Comparison of ENCODE assay signal across 1 cellular context in the genomic region with DNA sequence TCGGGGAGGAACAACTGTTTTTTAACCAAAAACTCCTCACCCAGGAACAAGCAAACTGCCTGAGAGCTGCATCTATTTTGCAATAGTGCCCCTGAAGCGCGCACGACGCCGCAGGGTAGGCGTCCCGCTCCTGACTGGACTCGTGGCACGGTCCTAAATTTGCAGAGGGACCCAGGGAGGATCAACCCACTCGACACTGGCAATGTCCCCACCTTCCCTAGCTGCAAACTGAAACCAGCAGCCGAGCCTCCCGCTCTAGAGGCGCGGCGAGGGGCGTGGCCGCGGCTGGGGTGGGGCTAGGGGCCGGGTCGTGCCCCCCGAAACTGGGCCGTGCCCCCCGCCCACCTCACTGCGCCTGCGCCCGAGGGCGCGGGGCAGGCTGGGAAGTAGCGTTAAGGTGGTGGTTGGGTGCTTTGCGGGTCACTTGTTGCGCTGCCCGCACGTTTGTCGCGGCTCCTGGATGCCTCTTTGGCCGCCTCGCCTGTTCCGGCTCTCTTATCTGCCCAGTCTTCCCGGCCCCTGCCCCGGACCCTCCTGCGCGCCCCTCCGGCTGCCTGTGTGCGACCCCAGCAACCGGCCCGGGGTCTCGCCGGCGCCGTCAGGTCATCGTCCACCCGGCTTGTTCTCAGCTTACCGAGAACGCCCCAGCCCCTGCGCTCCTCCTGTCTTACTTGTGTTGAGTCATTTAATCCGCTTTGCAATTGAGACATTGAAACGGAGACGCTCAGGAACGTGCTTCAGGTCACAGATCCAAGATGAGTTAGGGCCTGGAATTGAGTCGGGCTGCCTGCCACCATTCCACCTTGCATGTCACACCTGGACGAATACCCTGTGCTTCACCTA.
TF ChIP-seq lines count a peak whose summit lies in the region.

No MANE protein-coding gene starts in this region.

TF ChIP-seq in HepG2, 621 proteins besides CTCF, POLR2A, EP300 and RAD21 (continued from another document and continues in another):
- TF ChIP-seq, protein P1, sequence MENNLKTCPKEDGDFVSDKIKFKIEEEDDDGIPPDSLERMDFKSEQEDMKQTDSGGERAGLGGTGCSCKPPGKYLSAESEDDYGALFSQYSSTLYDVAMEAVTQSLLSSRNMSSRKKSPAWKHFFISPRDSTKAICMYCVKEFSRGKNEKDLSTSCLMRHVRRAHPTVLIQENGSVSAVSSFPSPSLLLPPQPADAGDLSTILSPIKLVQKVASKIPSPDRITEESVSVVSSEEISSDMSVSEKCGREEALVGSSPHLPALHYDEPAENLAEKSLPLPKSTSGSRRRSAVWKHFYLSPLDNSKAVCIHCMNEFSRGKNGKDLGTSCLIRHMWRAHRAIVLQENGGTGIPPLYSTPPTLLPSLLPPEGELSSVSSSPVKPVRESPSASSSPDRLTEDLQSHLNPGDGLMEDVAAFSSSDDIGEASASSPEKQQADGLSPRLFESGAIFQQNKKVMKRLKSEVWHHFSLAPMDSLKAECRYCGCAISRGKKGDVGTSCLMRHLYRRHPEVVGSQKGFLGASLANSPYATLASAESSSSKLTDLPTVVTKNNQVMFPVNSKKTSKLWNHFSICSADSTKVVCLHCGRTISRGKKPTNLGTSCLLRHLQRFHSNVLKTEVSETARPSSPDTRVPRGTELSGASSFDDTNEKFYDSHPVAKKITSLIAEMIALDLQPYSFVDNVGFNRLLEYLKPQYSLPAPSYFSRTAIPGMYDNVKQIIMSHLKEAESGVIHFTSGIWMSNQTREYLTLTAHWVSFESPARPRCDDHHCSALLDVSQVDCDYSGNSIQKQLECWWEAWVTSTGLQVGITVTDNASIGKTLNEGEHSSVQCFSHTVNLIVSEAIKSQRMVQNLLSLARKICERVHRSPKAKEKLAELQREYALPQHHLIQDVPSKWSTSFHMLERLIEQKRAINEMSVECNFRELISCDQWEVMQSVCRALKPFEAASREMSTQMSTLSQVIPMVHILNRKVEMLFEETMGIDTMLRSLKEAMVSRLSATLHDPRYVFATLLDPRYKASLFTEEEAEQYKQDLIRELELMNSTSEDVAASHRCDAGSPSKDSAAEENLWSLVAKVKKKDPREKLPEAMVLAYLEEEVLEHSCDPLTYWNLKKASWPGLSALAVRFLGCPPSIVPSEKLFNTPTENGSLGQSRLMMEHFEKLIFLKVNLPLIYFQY (CRISPR knock-in tag; IDR thresholded peaks at IDR 0.05; ENCODE audit: borderline replicate concordance): 0 out of 2 replicates have a peak, but pooled peaks have one; percentile 43
- TF ChIP-seq ZNF616 (CRISPR knock-in tag; IDR thresholded peaks at IDR 0.05; ENCODE audit: low read depth) (no peak), NFIC (IDR thresholded peaks at IDR 0.05; ENCODE audit: low read length) (no peak), RBM22 (optimal IDR thresholded peaks at IDR 0.05; ENCODE audit: low read length) (no peak), HCFC1 (IDR thresholded peaks at IDR 0.05; ENCODE audit: low read depth, low read length) (no peak), CHCHD3 (CRISPR knock-in tag; IDR thresholded peaks at IDR 0.05) (no peak), ZNF263 (CRISPR knock-in tag; IDR thresholded peaks at IDR 0.05) (peak; percentile 38; the same call in 1 of the 2 replicates), ZNF629 (CRISPR knock-in tag; conservative IDR thresholded peaks at IDR 0.05) (no peak), KAT2B (IDR thresholded peaks at IDR 0.05; ENCODE audit: borderline replicate concordance, low read depth, low read length) (no peak), ZSCAN25 (CRISPR knock-in tag; IDR thresholded peaks at IDR 0.05) (no peak), ZNF782 (CRISPR knock-in tag; IDR thresholded peaks at IDR 0.05; ENCODE audit: borderline replicate concordance) (peak; percentile 83), RFX1 (IDR thresholded peaks at IDR 0.05) (no peak), WIZ (CRISPR knock-in tag; IDR thresholded peaks at IDR 0.05) (no peak), XRCC5 (optimal IDR thresholded peaks at IDR 0.05; ENCODE audit: low read length) (peak; percentile 25), ZNF230 (CRISPR knock-in tag; IDR thresholded peaks at IDR 0.05) (no peak; the same call in 1 of the 2 replicates), ZNF207 (IDR thresholded peaks at IDR 0.05; ENCODE audit: borderline replicate concordance) (no peak), ARID2 (CRISPR knock-in tag; IDR thresholded peaks at IDR 0.05; ENCODE audit: borderline replicate concordance) (no peak), PITX1 (CRISPR knock-in tag; IDR thresholded peaks at IDR 0.05) (no peak), ZNF30 (CRISPR knock-in tag; IDR thresholded peaks at IDR 0.05) (no peak), HMGA1 (CRISPR knock-in tag; conservative IDR thresholded peaks at IDR 0.05) (no peak), RELA (CRISPR knock-in tag; IDR thresholded peaks at IDR 0.05) (no peak; the same call in 1 of the 2 replicates), RFX3 (CRISPR knock-in tag; IDR thresholded peaks at IDR 0.05) (no peak), ISX (CRISPR knock-in tag; conservative IDR thresholded peaks at IDR 0.05) (no peak), ZNF256 (CRISPR knock-in tag; conservative IDR thresholded peaks at IDR 0.05) (no peak; the same call in 1 of the 2 replicates), ZNF317 (CRISPR knock-in tag; IDR thresholded peaks at IDR 0.05) (peak; percentile 48; the same call in 1 of the 2 replicates), SIN3B (IDR thresholded peaks at IDR 0.05; ENCODE audit: low read length) (no peak), KAT7 (CRISPR knock-in tag; IDR thresholded peaks at IDR 0.05; ENCODE audit: borderline replicate concordance) (peak; percentile 84; the same call in 1 of the 2 replicates), MXD4 (CRISPR knock-in tag; IDR thresholded peaks at IDR 0.05) (0 out of 2 replicates have a peak, but pooled peaks have one; percentile 50), PHF20 (CRISPR knock-in tag; IDR thresholded peaks at IDR 0.05) (peak; percentile 64; the same call in 1 of the 2 replicates), ZNF501 (CRISPR knock-in tag; IDR thresholded peaks at IDR 0.05) (0 out of 2 replicates have a peak, but pooled peaks have one; percentile 50), HOXA7 (CRISPR knock-in tag; IDR thresholded peaks at IDR 0.05) (no peak), SAFB2 (CRISPR knock-in tag; IDR thresholded peaks at IDR 0.05; ENCODE audit: borderline replicate concordance, low read depth) (no peak), DNMT3B (CRISPR knock-in tag; conservative IDR thresholded peaks at IDR 0.05) (no peak), FOXA1 (IDR thresholded peaks at IDR 0.05) (no peak), FOXA1 (CRISPR knock-in tag; IDR thresholded peaks at IDR 0.05) (0 out of 2 replicates have a peak, but pooled peaks have one; percentile 5), NKX3-1 (CRISPR knock-in tag; IDR thresholded peaks at IDR 0.05) (no peak), ZMYM3 (CRISPR knock-in tag; IDR thresholded peaks at IDR 0.05) (no peak), ZNF746 (CRISPR knock-in tag; IDR thresholded peaks at IDR 0.05) (no peak; the same call in 1 of the 2 replicates), PCBP2 (optimal IDR thresholded peaks at IDR 0.05; ENCODE audit: low read depth, low read length, poor library complexity, severe bottlenecking) (no peak), ZNF496 (CRISPR knock-in tag; IDR thresholded peaks at IDR 0.05; ENCODE audit: insufficient replicate concordance) (no peak), ZFP36L1 (CRISPR knock-in tag; IDR thresholded peaks at IDR 0.05) (no peak), HOXD1 (CRISPR knock-in tag; IDR thresholded peaks at IDR 0.05) (peak; percentile 39; the same call in 1 of the 2 replicates), SAP130 (CRISPR knock-in tag; IDR thresholded peaks at IDR 0.05; ENCODE audit: low read depth) (peak; percentile 65), PHF21A (CRISPR knock-in tag; IDR thresholded peaks at IDR 0.05) (no peak), ZNF670 (CRISPR knock-in tag; IDR thresholded peaks at IDR 0.05; ENCODE audit: borderline replicate concordance) (no peak), MED8 (CRISPR knock-in tag; IDR thresholded peaks at IDR 0.05; ENCODE audit: insufficient replicate concordance) (no peak), ZKSCAN1 (IDR thresholded peaks at IDR 0.05; ENCODE audit: low read length) (no peak)
- TF ChIP-seq, protein P2, sequence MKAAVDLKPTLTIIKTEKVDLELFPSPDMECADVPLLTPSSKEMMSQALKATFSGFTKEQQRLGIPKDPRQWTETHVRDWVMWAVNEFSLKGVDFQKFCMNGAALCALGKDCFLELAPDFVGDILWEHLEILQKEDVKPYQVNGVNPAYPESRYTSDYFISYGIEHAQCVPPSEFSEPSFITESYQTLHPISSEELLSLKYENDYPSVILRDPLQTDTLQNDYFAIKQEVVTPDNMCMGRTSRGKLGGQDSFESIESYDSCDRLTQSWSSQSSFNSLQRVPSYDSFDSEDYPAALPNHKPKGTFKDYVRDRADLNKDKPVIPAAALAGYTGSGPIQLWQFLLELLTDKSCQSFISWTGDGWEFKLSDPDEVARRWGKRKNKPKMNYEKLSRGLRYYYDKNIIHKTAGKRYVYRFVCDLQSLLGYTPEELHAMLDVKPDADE (CRISPR knock-in tag; IDR thresholded peaks at IDR 0.05): no peak
- TF ChIP-seq, protein P3, sequence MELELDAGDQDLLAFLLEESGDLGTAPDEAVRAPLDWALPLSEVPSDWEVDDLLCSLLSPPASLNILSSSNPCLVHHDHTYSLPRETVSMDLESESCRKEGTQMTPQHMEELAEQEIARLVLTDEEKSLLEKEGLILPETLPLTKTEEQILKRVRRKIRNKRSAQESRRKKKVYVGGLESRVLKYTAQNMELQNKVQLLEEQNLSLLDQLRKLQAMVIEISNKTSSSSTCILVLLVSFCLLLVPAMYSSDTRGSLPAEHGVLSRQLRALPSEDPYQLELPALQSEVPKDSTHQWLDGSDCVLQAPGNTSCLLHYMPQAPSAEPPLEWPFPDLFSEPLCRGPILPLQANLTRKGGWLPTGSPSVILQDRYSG (CRISPR knock-in tag; IDR thresholded peaks at IDR 0.05): no peak
- TF ChIP-seq, protein P4, sequence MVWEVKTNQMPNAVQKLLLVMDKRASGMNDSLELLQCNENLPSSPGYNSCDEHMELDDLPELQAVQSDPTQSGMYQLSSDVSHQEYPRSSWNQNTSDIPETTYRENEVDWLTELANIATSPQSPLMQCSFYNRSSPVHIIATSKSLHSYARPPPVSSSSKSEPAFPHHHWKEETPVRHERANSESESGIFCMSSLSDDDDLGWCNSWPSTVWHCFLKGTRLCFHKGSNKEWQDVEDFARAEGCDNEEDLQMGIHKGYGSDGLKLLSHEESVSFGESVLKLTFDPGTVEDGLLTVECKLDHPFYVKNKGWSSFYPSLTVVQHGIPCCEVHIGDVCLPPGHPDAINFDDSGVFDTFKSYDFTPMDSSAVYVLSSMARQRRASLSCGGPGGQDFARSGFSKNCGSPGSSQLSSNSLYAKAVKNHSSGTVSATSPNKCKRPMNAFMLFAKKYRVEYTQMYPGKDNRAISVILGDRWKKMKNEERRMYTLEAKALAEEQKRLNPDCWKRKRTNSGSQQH (CRISPR knock-in tag; IDR thresholded peaks at IDR 0.05; ENCODE audit: low read depth): no peak
- TF ChIP-seq, protein P5, sequence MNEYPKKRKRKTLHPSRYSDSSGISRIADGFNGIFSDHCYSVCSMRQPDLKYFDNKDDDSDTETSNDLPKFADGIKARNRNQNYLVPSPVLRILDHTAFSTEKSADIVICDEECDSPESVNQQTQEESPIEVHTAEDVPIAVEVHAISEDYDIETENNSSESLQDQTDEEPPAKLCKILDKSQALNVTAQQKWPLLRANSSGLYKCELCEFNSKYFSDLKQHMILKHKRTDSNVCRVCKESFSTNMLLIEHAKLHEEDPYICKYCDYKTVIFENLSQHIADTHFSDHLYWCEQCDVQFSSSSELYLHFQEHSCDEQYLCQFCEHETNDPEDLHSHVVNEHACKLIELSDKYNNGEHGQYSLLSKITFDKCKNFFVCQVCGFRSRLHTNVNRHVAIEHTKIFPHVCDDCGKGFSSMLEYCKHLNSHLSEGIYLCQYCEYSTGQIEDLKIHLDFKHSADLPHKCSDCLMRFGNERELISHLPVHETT (CRISPR knock-in tag; conservative IDR thresholded peaks at IDR 0.05): 0 out of 2 replicates have a peak, but pooled peaks have one; percentile 40
- TF ChIP-seq, protein P6, sequence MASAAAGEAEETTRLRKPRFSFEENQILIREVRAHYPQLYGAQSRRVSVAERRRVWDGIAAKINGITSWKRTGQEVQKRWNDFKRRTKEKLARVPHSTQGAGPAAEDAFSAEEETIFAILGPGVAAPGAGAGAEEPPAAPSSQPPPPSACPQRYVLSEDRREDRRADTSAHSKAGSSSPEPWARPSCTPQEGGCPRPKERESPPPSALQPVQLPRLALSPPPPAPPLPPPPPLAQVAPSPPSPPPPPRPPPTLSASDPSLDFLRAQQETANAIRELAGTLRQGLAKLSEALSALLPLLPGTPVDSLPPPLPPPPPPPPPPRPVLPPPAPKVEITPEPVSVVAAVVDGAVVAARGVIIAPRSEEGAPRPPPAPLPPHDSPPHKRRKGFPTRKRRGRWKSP (CRISPR knock-in tag; IDR thresholded peaks at IDR 0.05): peak; percentile 78
- TF ChIP-seq, protein P7, sequence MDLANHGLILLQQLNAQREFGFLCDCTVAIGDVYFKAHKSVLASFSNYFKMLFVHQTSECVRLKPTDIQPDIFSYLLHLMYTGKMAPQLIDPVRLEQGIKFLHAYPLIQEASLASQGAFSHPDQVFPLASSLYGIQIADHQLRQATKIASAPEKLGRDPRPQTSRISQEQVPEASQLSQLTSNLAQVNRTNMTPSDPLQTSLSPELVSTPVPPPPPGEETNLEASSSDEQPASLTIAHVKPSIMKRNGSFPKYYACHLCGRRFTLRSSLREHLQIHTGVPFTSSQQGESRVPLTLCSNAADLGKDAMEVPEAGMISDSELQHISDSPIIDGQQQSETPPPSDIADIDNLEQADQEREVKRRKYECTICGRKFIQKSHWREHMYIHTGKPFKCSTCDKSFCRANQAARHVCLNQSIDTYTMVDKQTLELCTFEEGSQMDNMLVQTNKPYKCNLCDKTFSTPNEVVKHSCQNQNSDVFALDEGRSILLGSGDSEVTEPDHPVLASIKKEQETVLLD (CRISPR knock-in tag; IDR thresholded peaks at IDR 0.05; ENCODE audit: low read depth): no peak
- TF ChIP-seq, protein P8, sequence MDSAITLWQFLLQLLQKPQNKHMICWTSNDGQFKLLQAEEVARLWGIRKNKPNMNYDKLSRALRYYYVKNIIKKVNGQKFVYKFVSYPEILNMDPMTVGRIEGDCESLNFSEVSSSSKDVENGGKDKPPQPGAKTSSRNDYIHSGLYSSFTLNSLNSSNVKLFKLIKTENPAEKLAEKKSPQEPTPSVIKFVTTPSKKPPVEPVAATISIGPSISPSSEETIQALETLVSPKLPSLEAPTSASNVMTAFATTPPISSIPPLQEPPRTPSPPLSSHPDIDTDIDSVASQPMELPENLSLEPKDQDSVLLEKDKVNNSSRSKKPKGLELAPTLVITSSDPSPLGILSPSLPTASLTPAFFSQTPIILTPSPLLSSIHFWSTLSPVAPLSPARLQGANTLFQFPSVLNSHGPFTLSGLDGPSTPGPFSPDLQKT (CRISPR knock-in tag; IDR thresholded peaks at IDR 0.05; ENCODE audit: borderline replicate concordance): no peak
